Comparison of ENCODE assay signal across 8 cellular contexts in genomic region chr17:82096709-82097186, GRCh38. TPM values are rescaled to one million over a fixed set of nuclear protein-coding genes. Genes with fewer than 3 reads are reported as not detected.
DNase-seq lines count a peak whose midpoint lies in the region; ATAC-seq and TF ChIP-seq lines count a peak whose summit lies in the region.

No MANE protein-coding gene starts in this region.

- H3K9me3 ChIP-seq in BE2C (peaks cover 4% of the 10 kb centered on the region; the same call in 1 of the 2 replicates), MG63 (no peaks in the 10 kb centered on the region)
- no peaks in the 10 kb centered on the region for H3K9me3 ChIP-seq in effector memory CD4-positive, alpha-beta T cell (ENCODE audit: control insufficient read depth, low read length)

- peaks cover 66% of the 10 kb centered on the region for H3K36me3 ChIP-seq in BE2C
- peaks cover 55% of the 10 kb centered on the region for H3K36me3 ChIP-seq in MG63
- peaks cover 34% of the 10 kb centered on the region for H3K36me3 ChIP-seq in effector memory CD4-positive, alpha-beta T cell (ENCODE audit: control insufficient read depth, insufficient read depth, low read length)

- H3K9me3 Mint-ChIP-seq in natural killer cell treated with Interleukin-12 subunit alpha and Interleukin-12 subunit beta and Interleukin-15 and Interleukin-18, amount 100 ng/mL, for 72 hours: no peaks in the 10 kb centered on the region

- DNase-seq in BE2C (no peak), MG63 (no peak), SK-N-DZ (ENCODE audit: low spot score) (no peak), DMS53 (lab: John Stamatoyannopoulos, UW) (no peak), putamen (ENCODE audit: low spot score) (no peak)
- no peak for DNase-seq in effector memory CD4-positive, alpha-beta T cell
- DNase-seq in natural killer cell treated with Interleukin-12 subunit alpha and Interleukin-12 subunit beta and Interleukin-15 and Interleukin-18, amount 100 ng/mL, for 72 hours (ENCODE audit: low spot score): no peak

- peaks cover 0 to 4% of the 10 kb centered on the region in 2 donors for H3K4me1 Mint-ChIP-seq in natural killer cell treated with Interleukin-12 subunit alpha and Interleukin-12 subunit beta and Interleukin-15 and Interleukin-18, amount 100 ng/mL, for 72 hours (ENCODE audit: low read depth in 2 of 2)

- peak overlapping the region; percentile 39 for H3K4me3 Mint-ChIP-seq in natural killer cell treated with Interleukin-12 subunit alpha and Interleukin-12 subunit beta and Interleukin-15 and Interleukin-18, amount 100 ng/mL, for 72 hours

- no peak for ATAC-seq in natural killer cell treated with Interleukin-12 subunit alpha and Interleukin-12 subunit beta and Interleukin-15 and Interleukin-18, amount 100 ng/mL, for 72 hours
- no peak for ATAC-seq in HG02840 (IDR thresholded peaks at IDR 0.05; ENCODE audit: low FRiP score, unreplicated experiment)

- H3K27ac ChIP-seq in effector memory CD4-positive, alpha-beta T cell (ENCODE audit: insufficient read depth, low read length, poor library complexity, severe bottlenecking): no peak overlapping the region

- H3K27me3 Mint-ChIP-seq in natural killer cell treated with Interleukin-12 subunit alpha and Interleukin-12 subunit beta and Interleukin-15 and Interleukin-18, amount 100 ng/mL, for 72 hours: no peaks in the 10 kb centered on the region

- H3K27me3 ChIP-seq in BE2C (no peaks in the 10 kb centered on the region), MG63 (no peaks in the 10 kb centered on the region)
- H3K27me3 ChIP-seq in effector memory CD4-positive, alpha-beta T cell (replicated peaks; ENCODE audit: control insufficient read depth, insufficient read depth, low read length, poor library complexity, severe bottlenecking): no peaks in the 10 kb centered on the region

- H3K36me3 Mint-ChIP-seq in natural killer cell treated with Interleukin-12 subunit alpha and Interleukin-12 subunit beta and Interleukin-15 and Interleukin-18, amount 100 ng/mL, for 72 hours: no peaks in the 10 kb centered on the region

- peaks cover 21% of the 10 kb centered on the region for H3K4me1 ChIP-seq in BE2C
- peaks cover 16% of the 10 kb centered on the region for H3K4me1 ChIP-seq in effector memory CD4-positive, alpha-beta T cell (ENCODE audit: control insufficient read depth, insufficient read depth, low read length, poor library complexity, severe bottlenecking)

- peak overlapping the region; percentile 89 for H3K4me3 ChIP-seq in BE2C (ENCODE audit: low read depth, low read length)
- H3K4me3 ChIP-seq in MG63: peak overlapping the region; percentile 84
- H3K4me3 ChIP-seq in effector memory CD4-positive, alpha-beta T cell (ENCODE audit: insufficient read depth, low read depth, low read length, poor library complexity, severe bottlenecking): peak overlapping the region; percentile 62

- TF ChIP-seq CTCF in BE2C (IDR thresholded peaks at IDR 0.05; ENCODE audit: low read depth, low read length): no peak

- H3K27ac Mint-ChIP-seq in natural killer cell treated with Interleukin-12 subunit alpha and Interleukin-12 subunit beta and Interleukin-15 and Interleukin-18, amount 100 ng/mL, for 72 hours: no peak overlapping the region

RNA-seq across cellular contexts. Expression of gene FASN, which starts 1.3 kb away (rescaled TPM):
- 379 TPM for polyA plus RNA-seq in BE2C (2012; ENCODE audit: insufficient read depth, insufficient read length, low read depth)
- 112 and 125 TPM in 2 replicates for total RNA-seq in MG63 (2014; rRNA removed; shearing (Covaris generic); ENCODE audit: low replicate concordance)
- total RNA-seq in natural killer cell treated with Interleukin-12 subunit alpha and Interleukin-12 subunit beta and Interleukin-15 and Interleukin-18, amount 100 ng/mL, for 72 hours: 100 to 1,000 TPM; 195 to 451 TPM
- 178 and 182 TPM in 2 replicates for polyA plus RNA-seq in SK-N-DZ (2014; cell fraction: cytosol; rRNA removed)
- 168 and 229 TPM in 2 replicates for polyA plus RNA-seq in SK-N-DZ (2014; cell fraction: nucleus; rRNA removed)

RNA-seq across cellular contexts. Expression of gene DUS1L, which starts 31.1 kb away (rescaled TPM):
- polyA plus RNA-seq in BE2C (2012; ENCODE audit: insufficient read depth, insufficient read length, low read depth): 415 TPM
- 104 and 123 TPM in 2 replicates for total RNA-seq in MG63 (2014; rRNA removed; shearing (Covaris generic); ENCODE audit: low replicate concordance)
- total RNA-seq in natural killer cell treated with Interleukin-12 subunit alpha and Interleukin-12 subunit beta and Interleukin-15 and Interleukin-18, amount 100 ng/mL, for 72 hours: 100 to 1,000 TPM; 125 to 196 TPM
- 139 and 158 TPM in 2 replicates for polyA plus RNA-seq in SK-N-DZ (2014; cell fraction: cytosol; rRNA removed)
- 1,140 and 1,180 TPM in 2 replicates for polyA plus RNA-seq in SK-N-DZ (2014; cell fraction: nucleus; rRNA removed)

RNA-seq across cellular contexts. Expression of gene GPS1, which starts 45.0 kb away (rescaled TPM):
- 585 TPM for polyA plus RNA-seq in BE2C (2012; ENCODE audit: insufficient read depth, insufficient read length, low read depth)
- 103 and 181 TPM in 2 replicates for total RNA-seq in MG63 (2014; rRNA removed; shearing (Covaris generic); ENCODE audit: low replicate concordance)
- total RNA-seq in natural killer cell treated with Interleukin-12 subunit alpha and Interleukin-12 subunit beta and Interleukin-15 and Interleukin-18, amount 100 ng/mL, for 72 hours: 100 to 1,000 TPM; 112 to 114 TPM
- polyA plus RNA-seq in SK-N-DZ (2014; cell fraction: cytosol; rRNA removed): 238 and 245 TPM in 2 replicates
- 461 and 512 TPM in 2 replicates for polyA plus RNA-seq in SK-N-DZ (2014; cell fraction: nucleus; rRNA removed)

RNA-seq across cellular contexts. Expression of gene RFNG, which starts 45.1 kb away (rescaled TPM):
- 73.1 TPM for polyA plus RNA-seq in BE2C (2012; ENCODE audit: insufficient read depth, insufficient read length, low read depth)
- 41.2 and 41.6 TPM in 2 replicates for total RNA-seq in MG63 (2014; rRNA removed; shearing (Covaris generic); ENCODE audit: low replicate concordance)
- 10 to 100 TPM; 18.2 to 23.1 TPM for total RNA-seq in natural killer cell treated with Interleukin-12 subunit alpha and Interleukin-12 subunit beta and Interleukin-15 and Interleukin-18, amount 100 ng/mL, for 72 hours
- polyA plus RNA-seq in SK-N-DZ (2014; cell fraction: cytosol; rRNA removed): 65.1 and 71.9 TPM in 2 replicates
- 471 and 495 TPM in 2 replicates for polyA plus RNA-seq in SK-N-DZ (2014; cell fraction: nucleus; rRNA removed)

RNA-seq across cellular contexts. Expression of gene DCXR, which starts 59.3 kb away (rescaled TPM):
- 335 TPM for polyA plus RNA-seq in BE2C (2012; ENCODE audit: insufficient read depth, insufficient read length, low read depth)
- 44.0 and 73.1 TPM in 2 replicates for total RNA-seq in MG63 (2014; rRNA removed; shearing (Covaris generic); ENCODE audit: low replicate concordance)
- 100 to 1,000 TPM in 1 of 2 donors, 10 to 100 TPM in 1; 95.7 to 136 TPM for total RNA-seq in natural killer cell treated with Interleukin-12 subunit alpha and Interleukin-12 subunit beta and Interleukin-15 and Interleukin-18, amount 100 ng/mL, for 72 hours
- polyA plus RNA-seq in SK-N-DZ (2014; cell fraction: cytosol; rRNA removed): 228 and 312 TPM in 2 replicates
- 357 and 359 TPM in 2 replicates for polyA plus RNA-seq in SK-N-DZ (2014; cell fraction: nucleus; rRNA removed)
